17 cellular contexts compared by ENCODE assay signal in the genomic region with DNA sequence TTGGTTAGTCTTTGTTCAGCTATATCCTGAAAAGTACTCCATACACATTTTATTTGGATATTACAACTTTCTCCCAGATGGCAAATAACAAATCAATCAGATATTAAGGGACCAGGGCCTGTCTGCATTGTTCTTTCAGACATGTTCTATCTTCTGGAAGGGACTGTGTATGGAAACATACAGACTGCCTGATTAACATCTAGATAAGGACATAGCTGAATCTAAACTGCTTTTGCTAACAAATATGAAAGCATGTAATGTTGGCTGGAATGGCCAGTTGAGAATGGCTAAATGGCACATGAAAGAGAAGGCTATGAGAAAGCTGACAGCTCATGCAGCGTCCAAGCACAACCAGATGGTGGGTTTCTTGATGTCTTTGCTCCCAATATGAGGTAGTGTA.
"Had no signal": no experiment of that assay in that cellular context is flagged by ENCODE, and none has a peak within 500 bp of the region (broad histone marks: within the 10 kb centered on the region; RNA-seq: fewer than 3 reads in every experiment).

No MANE protein-coding gene starts in this region.

- H3K9me3 ChIP-seq: gastrocnemius medialis, mucosa of descending colon, tibial artery, uterus had no signal

- H3K27ac Mint-ChIP-seq: activated naive CD8-positive, alpha-beta T cell treated with anti-CD3 and anti-CD28 coated beads, Interleukin-2, amount 10 ng/mL, durations not matched to agents 7 days and 5 days; naive thymus-derived CD4-positive, alpha-beta T cell; T-helper 17 cell had no signal

- H3K27me3 Mint-ChIP-seq: T-helper 17 cell had no signal

- H3K27ac ChIP-seq: brain microvascular endothelial cell, gastrocnemius medialis, tibial artery had no signal

- FAIRE-seq: keratinocyte had no signal

- H3K4me3 ChIP-seq: gastrocnemius medialis, heart left ventricle, left lung, mucosa of descending colon, tibial artery, uterus had no signal

- H3K27me3 ChIP-seq: brain microvascular endothelial cell, gastrocnemius medialis, heart left ventricle, left lung, tibial artery, uterus had no signal

- H3K4me1 ChIP-seq: gastrocnemius medialis, tibial artery, uterus had no signal

- DNase-seq: activated CD4-positive, alpha-beta T cell treated with anti-CD3 and anti-CD28 coated beads, Interleukin-2, amount 50 U/mL, for 4 hours; activated naive CD4-positive, alpha-beta T cell; activated naive CD8-positive, alpha-beta T cell treated with anti-CD3 and anti-CD28 coated beads, Interleukin-2, amount 10 ng/mL, durations not matched to agents 7 days and 5 days; activated T-cell treated with anti-CD3 and anti-CD28 coated beads for 4 hours; brain microvascular endothelial cell; effector CD8-positive, alpha-beta T cell; gastrocnemius medialis; heart left ventricle; left lung; mucosa of descending colon; naive thymus-derived CD4-positive, alpha-beta T cell; stimulated activated CD4-positive, alpha-beta T cell treated with anti-CD3 and anti-CD28 coated beads, Interleukin-2, amount 100 ng/mL, for 48 hours; stimulated activated naive CD4-positive, alpha-beta T cell; T-helper 17 cell; tibial artery; uterus had no signal

- ATAC-seq: naive thymus-derived CD4-positive, alpha-beta T cell had no signal

- H3K36me3 ChIP-seq: brain microvascular endothelial cell, gastrocnemius medialis, heart left ventricle, left lung, tibial artery, uterus had no signal

- H3K36me3 Mint-ChIP-seq: activated naive CD8-positive, alpha-beta T cell treated with anti-CD3 and anti-CD28 coated beads, Interleukin-2, amount 10 ng/mL, durations not matched to agents 7 days and 5 days had no signal

- H3K4me3 Mint-ChIP-seq: activated naive CD8-positive, alpha-beta T cell treated with anti-CD3 and anti-CD28 coated beads, Interleukin-2, amount 10 ng/mL, durations not matched to agents 7 days and 5 days had no signal
